In the genomic region with DNA sequence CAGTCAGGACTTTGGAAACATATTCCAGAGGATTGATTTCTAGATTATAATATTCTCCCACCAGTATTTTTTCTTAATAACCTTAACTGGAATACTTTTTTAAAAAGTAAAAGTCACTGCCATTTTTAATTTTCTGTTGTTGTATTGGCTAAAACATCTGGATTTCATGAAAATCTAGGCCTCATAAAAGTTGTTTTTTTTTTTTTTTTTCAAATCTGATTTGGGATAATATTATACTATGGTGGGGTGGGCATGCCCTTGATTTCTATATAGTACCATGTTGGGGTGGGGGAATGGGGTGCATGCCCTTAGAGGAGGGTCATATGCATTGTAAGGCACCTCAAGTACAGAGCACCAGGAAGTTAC, we compare ENCODE assay signal across 10 cellular contexts. TPM values are rescaled to one million over a fixed set of nuclear protein-coding genes. Genes with fewer than 3 reads are reported as not detected.
A peak's percentile ranks its signal among the peaks of the same experiment; 100 is the strongest.
DNase-seq lines count a peak whose midpoint lies in the region; ATAC-seq, FAIRE-seq and TF ChIP-seq lines count a peak whose summit lies in the region.
"Had no signal": no experiment of that assay in that cellular context is flagged by ENCODE, and none has a peak within 500 bp of the region (broad histone marks: within the 10 kb centered on the region; RNA-seq: fewer than 3 reads in every experiment).

No MANE protein-coding gene starts in this region.

- TF ChIP-seq POLR2A in endothelial cell of umbilical vein (IDR thresholded peaks at IDR 0.05; ENCODE audit: low read depth, low read length) (no peak), uterus (IDR thresholded peaks at IDR 0.05) (no peak)

- H3K27ac ChIP-seq in cardiac muscle cell, result peak overlapping the region; percentile 100
- peak overlapping the region; percentile 67 for H3K27ac ChIP-seq in endothelial cell of umbilical vein (ENCODE audit: insufficient read depth, low read depth, low read length)
- H3K27ac ChIP-seq in osteoblast (ENCODE audit: low read depth, low read length), result peak overlapping the region; percentile 75
- peak overlapping the region; percentile 97 to 98 for H3K27ac ChIP-seq in uterus

- no peak overlapping the region for H3K4me3 ChIP-seq in cardiac muscle cell
- H3K4me3 ChIP-seq in endothelial cell of umbilical vein (replicated peaks in 1 of 3; ENCODE audit: insufficient read depth in 1 of 3, low read depth in 1 of 3, low read length in 3 of 3), result no peak overlapping the region
- H3K4me3 ChIP-seq in osteoblast (ENCODE audit: insufficient read depth, low read length), result peak overlapping the region; percentile 88
- H3K4me3 ChIP-seq in uterus, result no peak overlapping the region
- H3K4me3 ChIP-seq in HAP-1, result no peak overlapping the region

- peak overlapping the region; percentile 0 for H3K9ac ChIP-seq in endothelial cell of umbilical vein (replicated peaks; ENCODE audit: extremely low read depth, insufficient read depth, low read length)

- H3K4me1 ChIP-seq in cardiac muscle cell (ENCODE audit: low read depth) (peaks cover 74% of the 10 kb centered on the region), endothelial cell of umbilical vein (ENCODE audit: control insufficient read depth, extremely low read depth, insufficient read depth, low read length) (peaks cover 72% of the 10 kb centered on the region), osteoblast (ENCODE audit: insufficient read depth, low read length) (peaks cover 88% of the 10 kb centered on the region), uterus (peaks cover 11 to 32% of the 10 kb centered on the region in 2 donors), HAP-1 (peaks cover 67% of the 10 kb centered on the region)

- peaks cover 57% of the 10 kb centered on the region for H3K36me3 ChIP-seq in cardiac muscle cell
- H3K36me3 ChIP-seq in endothelial cell of umbilical vein (ENCODE audit: control insufficient read depth in 2 of 2, extremely low read depth in 1 of 2, insufficient read depth in 2 of 2, low read length in 2 of 2), result peaks cover 3 to 11% of the 10 kb centered on the region in 2 experiments
- peaks cover 84% of the 10 kb centered on the region for H3K36me3 ChIP-seq in osteoblast (ENCODE audit: insufficient read depth, low read length)
- H3K36me3 ChIP-seq in uterus, result no peaks in the 10 kb centered on the region
- peaks cover 45% of the 10 kb centered on the region for H3K36me3 ChIP-seq in HAP-1 (replicated peaks)

- H3K9me3 ChIP-seq in cardiac muscle cell (ENCODE audit: low read depth) (no peaks in the 10 kb centered on the region), endothelial cell of umbilical vein (replicated peaks; ENCODE audit: control insufficient read depth, insufficient read depth, low read length) (no peaks in the 10 kb centered on the region), osteoblast (ENCODE audit: low read depth, low read length) (no peaks in the 10 kb centered on the region), uterus (no peaks in the 10 kb centered on the region), HAP-1 (no peaks in the 10 kb centered on the region)

- POLR2A ChIA-PET in endothelial cell of umbilical vein (lab: Charles Lee), result no interaction called here

- in situ Hi-C loops in HAP-1 (cut with MboI; ENCODE audit: low sequenced_read_pairs), result no loop called here

- CTCF ChIA-PET in endothelial cell of umbilical vein (lab: Charles Lee), result interaction anchor here (1.1 kb wide), 1 partner anchor 204 kb away, joined by 3 read pairs; no protein-coding TSS in a partner anchor

- BruUV-seq in endothelial cell of umbilical vein (replicated peaks; lab: Mats Ljungman, UMichigan), result no TSS peak

- TF ChIP-seq CTCF in cardiac muscle cell (IDR thresholded peaks at IDR 0.05; ENCODE audit: low read depth, low read length) (no peak), endothelial cell of umbilical vein (IDR thresholded peaks at IDR 0.05; ENCODE audit: extremely low read depth in 1 of 2, insufficient read depth in 1 of 2, low read depth in 1 of 2, low read length in 2 of 2) (no peak), osteoblast (IDR thresholded peaks at IDR 0.05; ENCODE audit: extremely low read depth, low read depth, low read length) (no peak), uterus (IDR thresholded peaks at IDR 0.05) (no peak)

- no peak for DNase-seq in cardiac muscle cell (ENCODE audit: low read depth in 1 of 2, low spot score in 1 of 2)
- DNase-seq in left cardiac atrium, result no peak
- DNase-seq in endothelial cell of umbilical vein (ENCODE audit: low read depth, low spot score), result no peak
- no peak for DNase-seq in osteoblast (ENCODE audit: insufficient read length, low spot score, missing footprints)
- no peak for DNase-seq in uterus
- no peak for DNase-seq in HAP-1 (ENCODE audit: low spot score in 2 of 2)
- no peak for DNase-seq in SW 1271 (lab: John Stamatoyannopoulos, UW)
- DNase-seq: stimulated activated naive CD8-positive, alpha-beta T cell treated with anti-CD3 and anti-CD28 coated beads, Interleukin-15, Interleukin-2, amounts not matched to agents 100 U/mL and 50 U/mL, for 24 hours; T-helper 9 cell had no signal

- H3K27me3 ChIP-seq in cardiac muscle cell (no peaks in the 10 kb centered on the region), endothelial cell of umbilical vein (ENCODE audit: control insufficient read depth in 2 of 2, insufficient read depth in 2 of 2, low read length in 2 of 2) (no peaks in the 10 kb centered on the region), osteoblast (ENCODE audit: insufficient read depth, low read length) (no peaks in the 10 kb centered on the region), uterus (no peaks in the 10 kb centered on the region), HAP-1 (ENCODE audit: low read depth) (no peaks in the 10 kb centered on the region)

- H3K4me2 ChIP-seq in endothelial cell of umbilical vein (ENCODE audit: insufficient read depth, low read length) (peak overlapping the region; percentile 7), osteoblast (ENCODE audit: insufficient read depth, low read length) (peak overlapping the region; percentile 85)

- H2AFZ ChIP-seq in endothelial cell of umbilical vein (ENCODE audit: low read depth, low read length), result no peak overlapping the region
- no peak overlapping the region for H2AFZ ChIP-seq in osteoblast (ENCODE audit: low read length)

- intact Hi-C loops in left cardiac atrium (cut with DNase I) (no loop called here), endothelial cell of umbilical vein (cut with micrococcal nuclease) (loop anchor here (1.0 to 5.0 kb wide), 2 partner anchors 154 to 451 kb away; a partner anchor contains a TSS), uterus (cut with DNase I; ENCODE audit: low total_unique reads) (no loop called here)

- no peaks in the 10 kb centered on the region for H3K9me1 ChIP-seq in endothelial cell of umbilical vein (replicated peaks; ENCODE audit: control insufficient read depth, extremely low read depth, insufficient read depth, low read length)

- H4K20me1 ChIP-seq in endothelial cell of umbilical vein (replicated peaks; ENCODE audit: control insufficient read depth, extremely low read depth, insufficient read depth, low read length) (peaks cover 2% of the 10 kb centered on the region), osteoblast (ENCODE audit: insufficient read depth, low read length) (peaks cover 77% of the 10 kb centered on the region)

- dilution Hi-C loops in endothelial cell of umbilical vein (cut with MboI; ENCODE audit: extremely low pct_ligation_motif_present, low sequenced_read_pairs), result no loop called here

- ATAC-seq in left cardiac atrium, result no peak
- no peak for ATAC-seq in HG02623 (IDR thresholded peaks at IDR 0.05; ENCODE audit: unreplicated experiment)
- ATAC-seq: stimulated activated naive CD8-positive, alpha-beta T cell treated with anti-CD3 and anti-CD28 coated beads, Interleukin-15, Interleukin-2, amounts not matched to agents 100 U/mL and 50 U/mL, for 24 hours had no signal

- no peak for FAIRE-seq in endothelial cell of umbilical vein (lab: Jason Lieb, UNC)

- H3K79me2 ChIP-seq in endothelial cell of umbilical vein (ENCODE audit: control insufficient read depth, insufficient read depth, low read length) (peaks cover 80% of the 10 kb centered on the region), osteoblast (ENCODE audit: insufficient read depth, low read length) (peaks cover 90% of the 10 kb centered on the region)

TF ChIP-seq in endothelial cell of umbilical vein, 7 proteins besides CTCF, POLR2A, EP300 and RAD21:
- TF ChIP-seq EZH2 (IDR thresholded peaks at IDR 0.05; ENCODE audit: borderline replicate concordance, low read depth, low read length, severe bottlenecking) (no peak), GATA2 (IDR thresholded peaks at IDR 0.05; ENCODE audit: insufficient read depth, insufficient read length, low read depth, low read length) (no peak), MYC (IDR thresholded peaks at IDR 0.05; ENCODE audit: low read depth, low read length) (no peak), JUN (IDR thresholded peaks at IDR 0.05; ENCODE audit: borderline replicate concordance, insufficient read depth, insufficient read length, low read depth) (no peak), FOS (IDR thresholded peaks at IDR 0.05; ENCODE audit: borderline replicate concordance, insufficient read depth, low read length) (no peak), POLR2AphosphoS5 (IDR thresholded peaks at IDR 0.05; ENCODE audit: insufficient read depth, low read depth, low read length) (no peak)
- TF ChIP-seq, protein P1, sequence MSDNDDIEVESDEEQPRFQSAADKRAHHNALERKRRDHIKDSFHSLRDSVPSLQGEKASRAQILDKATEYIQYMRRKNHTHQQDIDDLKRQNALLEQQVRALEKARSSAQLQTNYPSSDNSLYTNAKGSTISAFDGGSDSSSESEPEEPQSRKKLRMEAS (IDR thresholded peaks at IDR 0.05; ENCODE audit: insufficient read depth, insufficient read length), result no peak

RNA-seq across cellular contexts. Expression of a gene that starts 9.1 kb away (rescaled TPM):
- total RNA-seq in cardiac muscle cell, result 6,553 and 8,453 TPM in 2 replicates
- polyA plus RNA-seq in cardiac muscle cell, result 7,519 and 10,138 TPM in 2 replicates
- total RNA-seq in left cardiac atrium, result 1,000 to 10,000 TPM; 8,049 to 9,104 TPM
- total RNA-seq in endothelial cell of umbilical vein, result 558 and 678 TPM in 2 replicates
- 518 and 528 TPM in 2 replicates for polyA plus RNA-seq in endothelial cell of umbilical vein
- polyA plus RNA-seq in endothelial cell of umbilical vein (2011; cell fraction: cytosol; rRNA removed), result 740 and 824 TPM in 2 replicates
- 2,079 and 2,156 TPM in 2 replicates for polyA plus RNA-seq in endothelial cell of umbilical vein (2011; cell fraction: nucleus; rRNA removed)
- 679 and 811 TPM in 2 replicates for polyA plus RNA-seq in endothelial cell of umbilical vein (2012)
- polyA minus RNA-seq in endothelial cell of umbilical vein, result 828 and 932 TPM in 2 replicates
- polyA minus RNA-seq in endothelial cell of umbilical vein (2011; cell fraction: cytosol; rRNA and poly(A)+ RNA removed), result 30.8 TPM
- polyA minus RNA-seq in endothelial cell of umbilical vein (2011; cell fraction: nucleus; rRNA and poly(A)+ RNA removed), result 2,251 and 2,264 TPM in 2 replicates
- total RNA-seq in osteoblast, result 1,563 and 1,708 TPM in 2 replicates
- total RNA-seq in uterus, result 1,000 to 10,000 TPM in 2 of 4 donors, 100 to 1,000 TPM in 2; 622 to 1,998 (median 1,003) TPM
